24 cellular contexts compared by ENCODE assay signal in genomic region chr11:83554896-83555295, GRCh38.
"Had no signal": no experiment of that assay in that cellular context is flagged by ENCODE, and none has a peak within 500 bp of the region (broad histone marks: within the 10 kb centered on the region; RNA-seq: fewer than 3 reads in every experiment).

No MANE protein-coding gene starts in this region.

- H3K4me2 ChIP-seq: neural progenitor cell, smooth muscle cell had no signal

- H3K27me3 Mint-ChIP-seq: activated CD4-positive, alpha-beta memory T cell treated with anti-CD3 and anti-CD28 coated beads, Interleukin-2, amount 10 ng/mL, durations not matched to agents 7 days and 5 days; activated CD4-positive, alpha-beta T cell treated with anti-CD3 and anti-CD28 coated beads, Interleukin-2, amount 10 ng/mL, durations not matched to agents 24 days and 14 days; stimulated activated memory B cell treated with anti-CD40 and anti-IgM and Interleukin-4, amounts not matched to agents 10 μg/mL and 1 μg/mL and 100 μg/mL, for 72 hours had no signal

- H3K9ac ChIP-seq: neural progenitor cell had no signal

- H3K4me3 ChIP-seq: body of pancreas, gastrocnemius medialis, left lung, lung, neural progenitor cell, sigmoid colon, smooth muscle cell, stomach, suprapubic skin, tibial nerve had no signal

- H3K36me3 ChIP-seq: gastrocnemius medialis, left lung, neural progenitor cell, sigmoid colon, stomach, suprapubic skin, tibial nerve had no signal

- H3K9me3 ChIP-seq: body of pancreas, gastrocnemius medialis, left lung, sigmoid colon, stomach, suprapubic skin, tibial nerve had no signal

- H3K4me1 Mint-ChIP-seq: activated CD4-positive, alpha-beta memory T cell treated with anti-CD3 and anti-CD28 coated beads, Interleukin-2, amount 10 ng/mL, durations not matched to agents 7 days and 5 days; activated CD4-positive, alpha-beta T cell treated with anti-CD3 and anti-CD28 coated beads, Interleukin-2, amount 10 ng/mL, durations not matched to agents 24 days and 14 days had no signal

- ATAC-seq: activated CD4-positive, CD25-positive, alpha-beta regulatory T cell treated with anti-CD3 and anti-CD28 coated beads, Interleukin-2, amount 50 U/mL, for 24 hours; activated T-cell treated with anti-CD3 and anti-CD28 coated beads, Interleukin-2, amount 50 U/mL, for 72 hours; body of pancreas; gastrocnemius medialis; left lung; naive thymus-derived CD8-positive, alpha-beta T cell; stimulated activated memory B cell treated with anti-CD40 and anti-IgM and Interleukin-4, amounts not matched to agents 10 μg/mL and 1 μg/mL and 100 μg/mL, for 72 hours had no signal

- H3K36me3 Mint-ChIP-seq: naive thymus-derived CD8-positive, alpha-beta T cell; neural progenitor cell; stimulated activated memory B cell treated with anti-CD40 and anti-IgM and Interleukin-4, amounts not matched to agents 10 μg/mL and 1 μg/mL and 100 μg/mL, for 72 hours had no signal

- H3K27ac Mint-ChIP-seq: activated CD4-positive, alpha-beta memory T cell treated with anti-CD3 and anti-CD28 coated beads, Interleukin-2, amount 10 ng/mL, durations not matched to agents 7 days and 5 days; activated CD4-positive, alpha-beta T cell treated with anti-CD3 and anti-CD28 coated beads, Interleukin-2, amount 10 ng/mL, durations not matched to agents 24 days and 14 days; activated naive CD4-positive, alpha-beta T cell treated with anti-CD3 and anti-CD28 coated beads for 36 hours; activated T-cell treated with anti-CD3 and anti-CD28 coated beads, Interleukin-2, amount 50 U/mL, for 72 hours; naive thymus-derived CD8-positive, alpha-beta T cell; neural progenitor cell; stimulated activated memory B cell treated with anti-CD40 and anti-IgM and Interleukin-4, amounts not matched to agents 10 μg/mL and 1 μg/mL and 100 μg/mL, for 72 hours had no signal

- H3K4me3 Mint-ChIP-seq: activated CD4-positive, alpha-beta memory T cell treated with anti-CD3 and anti-CD28 coated beads, Interleukin-2, amount 10 ng/mL, durations not matched to agents 7 days and 5 days; activated CD4-positive, alpha-beta T cell treated with anti-CD3 and anti-CD28 coated beads, Interleukin-2, amount 10 ng/mL, durations not matched to agents 24 days and 14 days; activated naive CD4-positive, alpha-beta T cell treated with anti-CD3 and anti-CD28 coated beads for 36 hours; activated T-cell treated with anti-CD3 and anti-CD28 coated beads, Interleukin-2, amount 50 U/mL, for 72 hours; naive thymus-derived CD8-positive, alpha-beta T cell; neural progenitor cell; stimulated activated memory B cell treated with anti-CD40 and anti-IgM and Interleukin-4, amounts not matched to agents 10 μg/mL and 1 μg/mL and 100 μg/mL, for 72 hours had no signal

- H3K9me3 Mint-ChIP-seq: activated CD4-positive, alpha-beta memory T cell treated with anti-CD3 and anti-CD28 coated beads, Interleukin-2, amount 10 ng/mL, durations not matched to agents 7 days and 5 days; activated CD4-positive, alpha-beta T cell treated with anti-CD3 and anti-CD28 coated beads, Interleukin-2, amount 10 ng/mL, durations not matched to agents 24 days and 14 days; activated naive CD4-positive, alpha-beta T cell treated with anti-CD3 and anti-CD28 coated beads for 36 hours; activated T-cell treated with anti-CD3 and anti-CD28 coated beads, Interleukin-2, amount 50 U/mL, for 72 hours; stimulated activated memory B cell treated with anti-CD40 and anti-IgM and Interleukin-4, amounts not matched to agents 10 μg/mL and 1 μg/mL and 100 μg/mL, for 72 hours had no signal

- H2AFZ ChIP-seq: neural progenitor cell had no signal

- H3K27me3 ChIP-seq: body of pancreas, gastrocnemius medialis, left lung, neural progenitor cell, sigmoid colon, stomach, suprapubic skin, tibial nerve had no signal

- H3K4me1 ChIP-seq: body of pancreas, gastrocnemius medialis, left lung, neural progenitor cell, sigmoid colon, stomach, suprapubic skin, tibial nerve had no signal

- H3K27ac ChIP-seq: body of pancreas, gastrocnemius medialis, left lung, neural progenitor cell, sigmoid colon, stomach, suprapubic skin, tibial nerve, VCaP had no signal

- DNase-seq: activated CD4-positive, alpha-beta memory T cell treated with anti-CD3 and anti-CD28 coated beads, Interleukin-2, amount 10 ng/mL, durations not matched to agents 7 days and 5 days; activated CD4-positive, alpha-beta T cell treated with anti-CD3 and anti-CD28 coated beads, Interleukin-2, amount 10 ng/mL, durations not matched to agents 24 days and 14 days; activated effector memory CD4-positive, alpha-beta T cell treated with Interleukin-2 at 50 U/mL for 16 hours; activated naive CD4-positive, alpha-beta T cell treated with anti-CD3 and anti-CD28 coated beads for 36 hours; activated T-cell treated with anti-CD3 and anti-CD28 coated beads, Interleukin-2, amount 50 U/mL, for 72 hours; body of pancreas; dermis blood vessel endothelial cell; effector CD8-positive, alpha-beta T cell; gastrocnemius medialis; hippocampal formation; kidney glomerular epithelial cell; left lung; naive thymus-derived CD8-positive, alpha-beta T cell; sigmoid colon; stimulated activated CD4-positive, alpha-beta T cell treated with anti-CD3 and anti-CD28 coated beads, Interleukin-15, amount 100 ng/mL, for 24 hours; stomach had no signal
